In genomic region chr9:136011703-136012496, GRCh38 we compare ENCODE assay signal across 1 cellular context.
TF ChIP-seq lines count a peak whose summit lies in the region.

No MANE protein-coding gene starts in this region.

TF ChIP-seq in HepG2, 621 proteins besides CTCF, POLR2A, EP300 and RAD21 (continued from another document and continues in another):
- TF ChIP-seq ZNF318 (CRISPR knock-in tag; IDR thresholded peaks at IDR 0.05) (peak; percentile 98), MBNL3 (CRISPR knock-in tag; conservative IDR thresholded peaks at IDR 0.05) (no peak), ZFP41 (CRISPR knock-in tag; IDR thresholded peaks at IDR 0.05; ENCODE audit: borderline replicate concordance) (0 out of 2 replicates have a peak, but pooled peaks have one; percentile 27), MLLT10 (CRISPR knock-in tag; IDR thresholded peaks at IDR 0.05) (no peak), ZNF451 (CRISPR knock-in tag; IDR thresholded peaks at IDR 0.05) (peak; percentile 98), ZNF12 (CRISPR knock-in tag; IDR thresholded peaks at IDR 0.05) (0 out of 2 replicates have a peak, but pooled peaks have one; percentile 17), THRA (CRISPR knock-in tag; IDR thresholded peaks at IDR 0.05; ENCODE audit: borderline replicate concordance) (no peak; the same call in 1 of the 2 replicates), NONO (IDR thresholded peaks at IDR 0.05) (no peak), NONO (CRISPR knock-in tag; conservative IDR thresholded peaks at IDR 0.05) (peak; percentile 87), NFE2 (CRISPR knock-in tag; IDR thresholded peaks at IDR 0.05) (no peak), ARID5B (CRISPR knock-in tag; IDR thresholded peaks at IDR 0.05) (peak; percentile 91), ATF2 (CRISPR knock-in tag; IDR thresholded peaks at IDR 0.05) (peak; percentile 74; the same call in 1 of the 2 replicates), ZFP36 (IDR thresholded peaks at IDR 0.05; ENCODE audit: borderline replicate concordance, low read depth, low read length, partially characterized antibody) (no peak), ZNF256 (CRISPR knock-in tag; conservative IDR thresholded peaks at IDR 0.05) (0 out of 2 replicates have a peak, but pooled peaks have one; percentile 42), NR3C1 (CRISPR knock-in tag; IDR thresholded peaks at IDR 0.05) (no peak), MED8 (CRISPR knock-in tag; IDR thresholded peaks at IDR 0.05; ENCODE audit: insufficient replicate concordance) (peak; percentile 88), RFXANK (CRISPR knock-in tag; IDR thresholded peaks at IDR 0.05) (peak; percentile 93), MIER2 (CRISPR knock-in tag; IDR thresholded peaks at IDR 0.05) (peak; percentile 78), ZNF564 (CRISPR knock-in tag; IDR thresholded peaks at IDR 0.05) (peak; percentile 91; the same call in 1 of the 2 replicates), FOXC1 (CRISPR knock-in tag; IDR thresholded peaks at IDR 0.05; ENCODE audit: borderline replicate concordance) (peak; percentile 62; the same call in 1 of the 2 replicates), SNAPC2 (CRISPR knock-in tag; IDR thresholded peaks at IDR 0.05) (peak; percentile 84), ZNF549 (CRISPR knock-in tag; IDR thresholded peaks at IDR 0.05) (no peak), NFRKB (IDR thresholded peaks at IDR 0.05) (no peak), ZNF414 (CRISPR knock-in tag; IDR thresholded peaks at IDR 0.05) (peak; percentile 95), ZSCAN29 (CRISPR knock-in tag; conservative IDR thresholded peaks at IDR 0.05) (peak; percentile 89), AGO2 (optimal IDR thresholded peaks at IDR 0.05; ENCODE audit: low read depth, low read length) (peak; percentile 86), SIN3A (IDR thresholded peaks at IDR 0.05; ENCODE audit: borderline replicate concordance, low read depth, low read length) (peak; percentile 64; the same call in 1 of the 2 replicates), DNMT3B (CRISPR knock-in tag; conservative IDR thresholded peaks at IDR 0.05) (peak; percentile 92), PHF20 (CRISPR knock-in tag; IDR thresholded peaks at IDR 0.05) (peak; percentile 66), BRCA1 (CRISPR knock-in tag; IDR thresholded peaks at IDR 0.05) (0 out of 2 replicates have a peak, but pooled peaks have one; percentile 74), RELA (CRISPR knock-in tag; IDR thresholded peaks at IDR 0.05) (no peak), EEA1 (CRISPR knock-in tag; IDR thresholded peaks at IDR 0.05; ENCODE audit: borderline replicate concordance) (no peak), ZNF121 (CRISPR knock-in tag; IDR thresholded peaks at IDR 0.05) (peak; percentile 72), IKZF1 (IDR thresholded peaks at IDR 0.05) (no peak), NR0B2 (CRISPR knock-in tag; IDR thresholded peaks at IDR 0.05) (peak; percentile 86), JARID2 (CRISPR knock-in tag; IDR thresholded peaks at IDR 0.05; ENCODE audit: insufficient replicate concordance) (peak; percentile 67), ZNF781 (CRISPR knock-in tag; IDR thresholded peaks at IDR 0.05; ENCODE audit: borderline replicate concordance, not compliant biosample characterization) (peak; percentile 95), FOXO1 (CRISPR knock-in tag; IDR thresholded peaks at IDR 0.05) (peak; percentile 66; the same call in 1 of the 2 replicates), ZNF260 (CRISPR knock-in tag; IDR thresholded peaks at IDR 0.05; ENCODE audit: borderline replicate concordance, low read depth) (no peak), KLF13 (CRISPR knock-in tag; IDR thresholded peaks at IDR 0.05) (no peak), ZNF276 (CRISPR knock-in tag; IDR thresholded peaks at IDR 0.05; ENCODE audit: low read depth) (peak; percentile 55; the same call in 1 of the 2 replicates), ZNF350 (CRISPR knock-in tag; IDR thresholded peaks at IDR 0.05; ENCODE audit: borderline replicate concordance, low read depth) (peak; percentile 96), TARDBP (CRISPR knock-in tag; IDR thresholded peaks at IDR 0.05) (peak; percentile 92), ZZZ3 (CRISPR knock-in tag; IDR thresholded peaks at IDR 0.05; ENCODE audit: borderline replicate concordance) (peak; percentile 95; the same call in 1 of the 2 replicates), NRL (CRISPR knock-in tag; IDR thresholded peaks at IDR 0.05; ENCODE audit: borderline replicate concordance) (peak; percentile 79), MYC (CRISPR knock-in tag; IDR thresholded peaks at IDR 0.05; ENCODE audit: borderline replicate concordance) (peak; percentile 98), NR2F6 (IDR thresholded peaks at IDR 0.05) (peak; percentile 91), NR2F6 (CRISPR knock-in tag; IDR thresholded peaks at IDR 0.05) (peak; percentile 95), ZNF234 (CRISPR knock-in tag; conservative IDR thresholded peaks at IDR 0.05) (peak; percentile 91; the same call in 1 of the 2 replicates), KDM1A (CRISPR knock-in tag; IDR thresholded peaks at IDR 0.05) (0 out of 2 replicates have a peak, but pooled peaks have one; percentile 6), HMG20A (CRISPR knock-in tag; IDR thresholded peaks at IDR 0.05; ENCODE audit: borderline replicate concordance) (peak; percentile 79; the same call in 1 of the 2 replicates), HNF4A (CRISPR knock-in tag; IDR thresholded peaks at IDR 0.05) (peak; percentile 89), KLF15 (CRISPR knock-in tag; IDR thresholded peaks at IDR 0.05; ENCODE audit: borderline replicate concordance) (peak; percentile 86; the same call in 1 of the 2 replicates)
